ENCODE assay signal across 8 cellular contexts in genomic region chr3:12966847-12967750, GRCh38.
DNase-seq lines count a peak whose midpoint lies in the region; ATAC-seq and TF ChIP-seq lines count a peak whose summit lies in the region.

No MANE protein-coding gene starts in this region.

- peak overlapping the region; percentile 67 for H3K4me3 Mint-ChIP-seq in T-helper 1 cell treated with Interleukin-12 subunit alpha and Interleukin-12 subunit beta and Interleukin-4 antibody, amounts not matched to agents 30 μg/mL and 1 μg/mL, for 36 hours
- H3K4me3 Mint-ChIP-seq in nephron progenitor cell = peak overlapping the region; percentile 94

- ATAC-seq in GM18511 (IDR thresholded peaks at IDR 0.05; ENCODE audit: unreplicated experiment) (peak; percentile 19), HG02840 (IDR thresholded peaks at IDR 0.05; ENCODE audit: low FRiP score, unreplicated experiment) (peak; percentile 15)

- no peaks in the 10 kb centered on the region for H3K9me3 Mint-ChIP-seq in T-helper 1 cell treated with Interleukin-12 subunit alpha and Interleukin-12 subunit beta and Interleukin-4 antibody, amounts not matched to agents 30 μg/mL and 1 μg/mL, for 36 hours
- H3K9me3 Mint-ChIP-seq in nephron progenitor cell = no peaks in the 10 kb centered on the region

- H3K4me1 Mint-ChIP-seq in T-helper 1 cell treated with Interleukin-12 subunit alpha and Interleukin-12 subunit beta and Interleukin-4 antibody, amounts not matched to agents 30 μg/mL and 1 μg/mL, for 36 hours (ENCODE audit: low read depth) = peaks cover 55% of the 10 kb centered on the region
- peaks cover 82% of the 10 kb centered on the region for H3K4me1 Mint-ChIP-seq in nephron progenitor cell

- peak; percentile 66 to 76 for DNase-seq in erythroblast (lab: John Stamatoyannopoulos, UW)
- DNase-seq in nephron progenitor cell = peak; percentile 19
- no peak for DNase-seq in NK-92 (lab: John Stamatoyannopoulos, UW; ENCODE audit: unreplicated experiment)
- no peak for DNase-seq in NCI-H146 treated with DMSO at 0.1 percent for 48 hours (lab: John Stamatoyannopoulos, UW; ENCODE audit: unreplicated experiment)
- DNase-seq in cerebellar cortex (ENCODE audit: low spot score) = no peak

- H3K27me3 Mint-ChIP-seq in T-helper 1 cell treated with Interleukin-12 subunit alpha and Interleukin-12 subunit beta and Interleukin-4 antibody, amounts not matched to agents 30 μg/mL and 1 μg/mL, for 36 hours (ENCODE audit: low read depth) = no peaks in the 10 kb centered on the region
- peaks cover 3% of the 10 kb centered on the region for H3K27me3 Mint-ChIP-seq in nephron progenitor cell (ENCODE audit: low read depth, poor library complexity)

- no peak overlapping the region for H3K27ac Mint-ChIP-seq in T-helper 1 cell treated with Interleukin-12 subunit alpha and Interleukin-12 subunit beta and Interleukin-4 antibody, amounts not matched to agents 30 μg/mL and 1 μg/mL, for 36 hours
- H3K27ac Mint-ChIP-seq in nephron progenitor cell = no peak overlapping the region

- H3K36me3 Mint-ChIP-seq in T-helper 1 cell treated with Interleukin-12 subunit alpha and Interleukin-12 subunit beta and Interleukin-4 antibody, amounts not matched to agents 30 μg/mL and 1 μg/mL, for 36 hours (ENCODE audit: low read depth) = peaks cover 13% of the 10 kb centered on the region
- H3K36me3 Mint-ChIP-seq in nephron progenitor cell (ENCODE audit: low read depth) = no peaks in the 10 kb centered on the region

- TF ChIP-seq CTCF in nephron progenitor cell (IDR thresholded peaks at IDR 0.05) = no peak

- peak; percentile 22 for TF ChIP-seq POLR2A in erythroblast (IDR thresholded peaks at IDR 0.05; ENCODE audit: low read length)

Comparison
In these comparisons a context has a peak if more than half of its experiments do, and no peak if none do; other contexts are left out.
1. DNase-seq: peak in erythroblast (2 of 2) and nephron progenitor cell (single experiment); none in NK-92 (single experiment), NCI-H146 treated with DMSO at 0.1 percent for 48 hours (single experiment) and cerebellar cortex (single experiment).